1 cellular context compared by ENCODE assay signal in genomic region chr5:138468966-138469539, GRCh38.
A peak's percentile ranks its signal among the peaks of the same experiment; 100 is the strongest.
TF ChIP-seq lines count a peak whose summit lies in the region.

No MANE protein-coding gene starts in this region.

TF ChIP-seq in HepG2, 621 proteins besides CTCF, POLR2A, EP300 and RAD21:
- TF ChIP-seq MAZ (IDR thresholded peaks at IDR 0.05; ENCODE audit: borderline replicate concordance, low read depth, low read length), result peak; percentile 47; the same call in 1 of the 2 replicates
- no peak for TF ChIP-seq MAZ (CRISPR knock-in tag; IDR thresholded peaks at IDR 0.05; ENCODE audit: low read depth)
- peak; percentile 24; the same call in 1 of the 2 replicates for TF ChIP-seq RBFOX2 (IDR thresholded peaks at IDR 0.05; ENCODE audit: low read depth, low read length)
- no peak for TF ChIP-seq ZNF639 (CRISPR knock-in tag; conservative IDR thresholded peaks at IDR 0.05)
- peak; percentile 98 for TF ChIP-seq POLR2AphosphoS2 (IDR thresholded peaks at IDR 0.05; ENCODE audit: low read depth, low read length)
- TF ChIP-seq ZC3H4 (CRISPR knock-in tag; IDR thresholded peaks at IDR 0.05; ENCODE audit: borderline replicate concordance), result no peak
- TF ChIP-seq ZBTB46 (CRISPR knock-in tag; IDR thresholded peaks at IDR 0.05; ENCODE audit: borderline replicate concordance), result no peak
- no peak for TF ChIP-seq ZNF530 (CRISPR knock-in tag; IDR thresholded peaks at IDR 0.05; ENCODE audit: low read depth)
- no peak for TF ChIP-seq GABPA (IDR thresholded peaks at IDR 0.05; ENCODE audit: low read depth, low read length)
- no peak for TF ChIP-seq GABPA (CRISPR knock-in tag; IDR thresholded peaks at IDR 0.05; ENCODE audit: low read depth)
- peak; percentile 46; the same call in 1 of the 2 replicates for TF ChIP-seq CEBPZ (IDR thresholded peaks at IDR 0.05; ENCODE audit: low read length)
- no peak for TF ChIP-seq JUNB (CRISPR knock-in tag; IDR thresholded peaks at IDR 0.05; ENCODE audit: borderline replicate concordance)
- TF ChIP-seq ZNF549 (CRISPR knock-in tag; IDR thresholded peaks at IDR 0.05), result no peak
